Comparison of ENCODE assay signal across 18 cellular contexts in the genomic region with DNA sequence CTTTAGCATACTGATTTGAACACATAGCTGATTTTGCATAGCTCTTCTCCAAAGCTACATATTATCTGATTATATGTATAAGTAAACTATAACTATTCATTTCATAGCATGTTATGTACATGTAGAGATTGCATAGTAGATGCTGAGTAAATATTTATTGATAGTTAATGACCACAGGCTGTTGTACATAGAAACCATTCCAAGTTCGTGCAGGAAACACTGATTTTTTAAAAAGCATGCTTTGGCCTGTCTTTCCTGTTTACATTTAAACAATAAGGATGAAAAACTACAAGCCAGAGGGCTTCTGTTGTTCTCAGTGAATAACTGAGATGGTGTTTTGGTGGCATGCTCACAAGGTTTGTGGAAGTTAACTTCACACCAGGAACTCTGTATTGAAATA.
DNase-seq lines count a peak whose midpoint lies in the region; FAIRE-seq and TF ChIP-seq lines count a peak whose summit lies in the region.
"Had no signal": no experiment of that assay in that cellular context is flagged by ENCODE, and none has a peak within 500 bp of the region (broad histone marks: within the 10 kb centered on the region; RNA-seq: fewer than 3 reads in every experiment).

No MANE protein-coding gene starts in this region.

- intact Hi-C loops in activated T-helper 1 cell treated with anti-CD3 and anti-CD28 coated beads, Interleukin-12 subunit alpha, Interleukin-12 subunit beta, Interleukin-2, Interleukin-4 antibody, amounts not matched to agents 30 ng/mL and 10 ng/mL and 1 ng/mL, durations not matched to agents 14 hours and 24 hours and 36 hours (cut with micrococcal nuclease) = no loop called here

- H3K36me3 Mint-ChIP-seq in mesothelial cell of epicardium = no peaks in the 10 kb centered on the region
- H3K36me3 Mint-ChIP-seq in activated T-helper 1 cell treated with anti-CD3 and anti-CD28 coated beads, Interleukin-12 subunit alpha, Interleukin-12 subunit beta, Interleukin-2, Interleukin-4 antibody, amounts not matched to agents 30 ng/mL and 10 ng/mL and 1 ng/mL, durations not matched to agents 14 hours and 24 hours and 36 hours (ENCODE audit: low read depth) = no peaks in the 10 kb centered on the region
- H3K36me3 Mint-ChIP-seq: CD4-positive, alpha-beta memory T cell had no signal

- no peak overlapping the region for H3K4me3 Mint-ChIP-seq in mesothelial cell of epicardium
- H3K4me3 Mint-ChIP-seq in activated T-helper 1 cell treated with anti-CD3 and anti-CD28 coated beads, Interleukin-12 subunit alpha, Interleukin-12 subunit beta, Interleukin-2, Interleukin-4 antibody, amounts not matched to agents 30 ng/mL and 10 ng/mL and 1 ng/mL, durations not matched to agents 14 hours and 24 hours and 36 hours = no peak overlapping the region
- H3K4me3 Mint-ChIP-seq: CD4-positive, alpha-beta memory T cell had no signal

- H3K27ac Mint-ChIP-seq in mesothelial cell of epicardium = no peak overlapping the region
- H3K27ac Mint-ChIP-seq in activated T-helper 1 cell treated with anti-CD3 and anti-CD28 coated beads, Interleukin-12 subunit alpha, Interleukin-12 subunit beta, Interleukin-2, Interleukin-4 antibody, amounts not matched to agents 30 ng/mL and 10 ng/mL and 1 ng/mL, durations not matched to agents 14 hours and 24 hours and 36 hours = no peak overlapping the region
- H3K27ac Mint-ChIP-seq: CD4-positive, alpha-beta memory T cell had no signal

- no peaks in the 10 kb centered on the region for H3K4me1 Mint-ChIP-seq in mesothelial cell of epicardium
- no peaks in the 10 kb centered on the region for H3K4me1 Mint-ChIP-seq in activated T-helper 1 cell treated with anti-CD3 and anti-CD28 coated beads, Interleukin-12 subunit alpha, Interleukin-12 subunit beta, Interleukin-2, Interleukin-4 antibody, amounts not matched to agents 30 ng/mL and 10 ng/mL and 1 ng/mL, durations not matched to agents 14 hours and 24 hours and 36 hours (ENCODE audit: low read depth)
- H3K4me1 Mint-ChIP-seq: CD4-positive, alpha-beta memory T cell had no signal

- H3K27me3 ChIP-seq in bronchial epithelial cell (ENCODE audit: control insufficient read depth, insufficient read depth, low read length) = no peaks in the 10 kb centered on the region

- peaks cover 2% of the 10 kb centered on the region for H3K27me3 Mint-ChIP-seq in mesothelial cell of epicardium (ENCODE audit: low read depth)
- peaks cover 3% of the 10 kb centered on the region for H3K27me3 Mint-ChIP-seq in activated T-helper 1 cell treated with anti-CD3 and anti-CD28 coated beads, Interleukin-12 subunit alpha, Interleukin-12 subunit beta, Interleukin-2, Interleukin-4 antibody, amounts not matched to agents 30 ng/mL and 10 ng/mL and 1 ng/mL, durations not matched to agents 14 hours and 24 hours and 36 hours (ENCODE audit: insufficient read depth)

- TF ChIP-seq CTCF in bronchial epithelial cell (IDR thresholded peaks at IDR 0.05; ENCODE audit: insufficient read depth, low read length, severe bottlenecking) (no peak), mesothelial cell of epicardium (IDR thresholded peaks at IDR 0.05; ENCODE audit: unreplicated experiment) (no peak)

- no peak for FAIRE-seq in bronchial epithelial cell (lab: Jason Lieb, UNC)
- FAIRE-seq: H54, RCC 7860 had no signal

- no peak overlapping the region for H3K4me3 ChIP-seq in bronchial epithelial cell (ENCODE audit: low read depth, low read length)
- H3K4me3 ChIP-seq: SK-N-MC had no signal

- H3K36me3 ChIP-seq in bronchial epithelial cell (ENCODE audit: control insufficient read depth, insufficient read depth, low read length) = no peaks in the 10 kb centered on the region

- peaks cover 11% of the 10 kb centered on the region for H3K9me3 Mint-ChIP-seq in mesothelial cell of epicardium
- no peaks in the 10 kb centered on the region for H3K9me3 Mint-ChIP-seq in activated T-helper 1 cell treated with anti-CD3 and anti-CD28 coated beads, Interleukin-12 subunit alpha, Interleukin-12 subunit beta, Interleukin-2, Interleukin-4 antibody, amounts not matched to agents 30 ng/mL and 10 ng/mL and 1 ng/mL, durations not matched to agents 14 hours and 24 hours and 36 hours

- DNase-seq in COR-L47 (lab: John Stamatoyannopoulos, UW) = peak; percentile 9
- peak; percentile 47 for DNase-seq in DMS53 (lab: John Stamatoyannopoulos, UW)
- DNase-seq in NCI-H2081 treated with DMSO at 0.1 percent for 48 hours (lab: John Stamatoyannopoulos, UW) = peak; percentile 75
- peak; percentile 18 for DNase-seq in bronchial epithelial cell (ENCODE audit: low read depth)
- no peak for DNase-seq in mesothelial cell of epicardium (ENCODE audit: low spot score in 2 of 2, unreplicated experiment in 2 of 2)
- no peak for DNase-seq in activated T-helper 1 cell treated with anti-CD3 and anti-CD28 coated beads, Interleukin-12 subunit alpha, Interleukin-12 subunit beta, Interleukin-2, Interleukin-4 antibody, amounts not matched to agents 30 ng/mL and 10 ng/mL and 1 ng/mL, durations not matched to agents 14 hours and 24 hours and 36 hours (ENCODE audit: low spot score)
- no peak for DNase-seq in NCI-H510A treated with DMSO at 0.1 percent for 48 hours (lab: John Stamatoyannopoulos, UW)
- DNase-seq: C1 segment of cervical spinal cord; Caco-2; CD4-positive, alpha-beta memory T cell; NCI-H1092 treated with DMSO at 0.1 percent for 48 hours; NCI-H1436; NCI-H2029; NCI-H524 treated with DMSO at 0.1 percent for 48 hours; SIG-M5 had no signal

Comparison
In these comparisons a context has a peak if more than half of its experiments do, and no peak if none do; other contexts are left out.
1. DNase-seq: peak in COR-L47 (single experiment), DMS53 (single experiment), NCI-H2081 treated with DMSO at 0.1 percent for 48 hours (single experiment) and bronchial epithelial cell (single experiment); none in mesothelial cell of epicardium (0 of 2), activated T-helper 1 cell treated with anti-CD3 and anti-CD28 coated beads, Interleukin-12 subunit alpha, Interleukin-12 subunit beta, Interleukin-2, Interleukin-4 antibody, amounts not matched to agents 30 ng/mL and 10 ng/mL and 1 ng/mL, durations not matched to agents 14 hours and 24 hours and 36 hours (single experiment) and NCI-H510A treated with DMSO at 0.1 percent for 48 hours (single experiment).